Comparison of ENCODE assay signal across 25 cellular contexts in genomic region chr4:54282837-54283236, GRCh38. TPM values are rescaled to one million over a fixed set of nuclear protein-coding genes. Genes with fewer than 3 reads are reported as not detected.
DNase-seq lines count a peak whose midpoint lies in the region; ATAC-seq and TF ChIP-seq lines count a peak whose summit lies in the region.
"Had no signal": no experiment of that assay in that cellular context is flagged by ENCODE, and none has a peak within 500 bp of the region (broad histone marks: within the 10 kb centered on the region; RNA-seq: fewer than 3 reads in every experiment).

No MANE protein-coding gene starts in this region.

- CTCF ChIA-PET in CD4-positive, alpha-beta memory T cell (lab: Charles Lee; ENCODE audit: partially characterized antibody): no interaction called here

- H3K36me3 ChIP-seq in GM23248 (ENCODE audit: low read depth): peaks cover 82% of the 10 kb centered on the region
- peaks cover 87% of the 10 kb centered on the region for H3K36me3 ChIP-seq in adipocyte (ENCODE audit: control insufficient read depth, insufficient read depth, low read length, severe bottlenecking)
- H3K36me3 ChIP-seq in stomach: peaks cover 0 to 14% (median 4%) of the 10 kb centered on the region in 4 donors
- H3K36me3 ChIP-seq in CD4-positive, alpha-beta memory T cell (ENCODE audit: insufficient read depth, low read length): no peaks in the 10 kb centered on the region
- H3K36me3 ChIP-seq: BLaER1 had no signal

- POLR2A ChIA-PET in CD4-positive, alpha-beta memory T cell (lab: Charles Lee; ENCODE audit: partially characterized antibody): no interaction called here

- H3K27me3 ChIP-seq in GM23248 (replicated peaks; ENCODE audit: insufficient read depth) (no peaks in the 10 kb centered on the region), adipocyte (replicated peaks; ENCODE audit: control insufficient read depth, insufficient read depth, low read length) (no peaks in the 10 kb centered on the region), stomach (no peaks in the 10 kb centered on the region)
- no peaks in the 10 kb centered on the region for H3K27me3 ChIP-seq in CD4-positive, alpha-beta memory T cell (ENCODE audit: insufficient read depth, low read length)
- H3K27me3 ChIP-seq: BLaER1, SJSA1 had no signal

- no peak overlapping the region for H2AFZ ChIP-seq in GM23248
- H2AFZ ChIP-seq: GM23338 had no signal

- DNase-seq in GM23248 (no peak), adipocyte (ENCODE audit: low read depth) (no peak), myocyte (ENCODE audit: low read depth) (peak; percentile 92), stomach (no peak), NCI-H1092 treated with DMSO at 0.1 percent for 48 hours (lab: John Stamatoyannopoulos, UW) (no peak)
- no peak for DNase-seq in CD4-positive, alpha-beta memory T cell
- DNase-seq: CD4-positive, alpha-beta T cell; DMS 273 treated with DMSO at 0.1 percent for 48 hours; DMS79; EL; GDM1; H9; KBM-7; NCI-H1092; NCI-H1436 treated with DMSO at 0.1 percent for 48 hours; NCI-H187 treated with DMSO at 0.1 percent for 48 hours; NCI-H2107; NCI-H524; NCI-H774 had no signal

- no peak for TF ChIP-seq EP300 in stomach (IDR thresholded peaks at IDR 0.05)

- peaks cover 80% of the 10 kb centered on the region for H3F3A ChIP-seq in GM23248 (ENCODE audit: insufficient read depth)

- peaks cover 0 to 1% of the 10 kb centered on the region in 2 donors for H3K36me3 Mint-ChIP-seq in CD4-positive, alpha-beta memory T cell

- intact Hi-C loops in stomach (cut with DNase I; ENCODE audit: low total_unique reads): no loop called here
- intact Hi-C loops in CD4-positive, alpha-beta memory T cell (cut with micrococcal nuclease): no loop called here

- TF ChIP-seq POLR2A in stomach (IDR thresholded peaks at IDR 0.05): no peak

- H3K4me1 Mint-ChIP-seq in CD4-positive, alpha-beta memory T cell: no peaks in the 10 kb centered on the region

- H3K4me3 Mint-ChIP-seq in CD4-positive, alpha-beta memory T cell: no peak overlapping the region
- H3K4me3 Mint-ChIP-seq: CD4-positive, alpha-beta T cell; GM23338; H9 had no signal

- ATAC-seq in HG02571 (IDR thresholded peaks at IDR 0.05; ENCODE audit: unreplicated experiment): no peak
- ATAC-seq: GM12878, GM23338, Right ventricle myocardium inferior had no signal

- no peaks in the 10 kb centered on the region for H3K9me3 ChIP-seq in GM23248 (ENCODE audit: low read depth)
- no peaks in the 10 kb centered on the region for H3K9me3 ChIP-seq in adipocyte (ENCODE audit: control insufficient read depth, low read length)
- peaks cover 0 to 15% (median 11%) of the 10 kb centered on the region in 4 donors for H3K9me3 ChIP-seq in stomach
- H3K9me3 ChIP-seq in CD4-positive, alpha-beta memory T cell (ENCODE audit: control insufficient read depth in 1 of 2, low read length in 2 of 2): no peaks in the 10 kb centered on the region

- peaks cover 69% of the 10 kb centered on the region for H3K79me2 ChIP-seq in GM23248 (ENCODE audit: insufficient read depth)

- H3K27me3 Mint-ChIP-seq in CD4-positive, alpha-beta memory T cell: peaks cover 0 to 4% of the 10 kb centered on the region in 2 donors

- H3K4me3 ChIP-seq in GM23248 (no peak overlapping the region), adipocyte (ENCODE audit: low read length) (no peak overlapping the region), stomach (no peak overlapping the region)
- H3K4me3 ChIP-seq in CD4-positive, alpha-beta memory T cell (ENCODE audit: low read length in 2 of 2): no peak overlapping the region
- H3K4me3 ChIP-seq: BLaER1, GM12878, GM23338, SJSA1 had no signal

- H4K20me1 ChIP-seq in GM23248 (ENCODE audit: insufficient read depth): no peaks in the 10 kb centered on the region
- H4K20me1 ChIP-seq: BLaER1 had no signal

- peak overlapping the region; percentile 94 for H3K27ac ChIP-seq in GM23248
- peak overlapping the region in 4 of 5 donors; percentile 36 to 91 (median 78) for H3K27ac ChIP-seq in stomach
- no peak overlapping the region for H3K27ac ChIP-seq in CD4-positive, alpha-beta memory T cell (ENCODE audit: low read depth, low read length)
- H3K27ac ChIP-seq: BLaER1, SJSA1 had no signal

- TF ChIP-seq CTCF in stomach (IDR thresholded peaks at IDR 0.05): no peak

- in situ Hi-C loops in GM23248 (cut with MboI): no loop called here

- H3K4me1 ChIP-seq in GM23248 (ENCODE audit: insufficient read depth): peaks cover 35% of the 10 kb centered on the region
- peaks cover 45% of the 10 kb centered on the region for H3K4me1 ChIP-seq in adipocyte (ENCODE audit: control insufficient read depth, insufficient read depth, low read length)
- peaks cover 17 to 35% (median 26%) of the 10 kb centered on the region in 4 donors for H3K4me1 ChIP-seq in stomach
- no peaks in the 10 kb centered on the region for H3K4me1 ChIP-seq in CD4-positive, alpha-beta memory T cell (ENCODE audit: insufficient read depth, low read length)
- H3K4me1 ChIP-seq: BLaER1 had no signal

- H3K9ac ChIP-seq in GM23248 (no peak overlapping the region), adipocyte (ENCODE audit: low read length) (peak overlapping the region; percentile 68)
- H3K9ac ChIP-seq: BLaER1 had no signal

- WGBS in GM23248 (ENCODE audit: low coverage in 1 of 2, low lambda C conversion rate in 2 of 2, missing lambda C conversion rate in 2 of 2), 2 experiments: 97 to 98% methylated on average over 4 of the region's 4 CpGs
- 66 to 78% (median 70%) methylated on average over 3 to 4 of the region's 4 CpGs for WGBS in stomach, 5 donors

- no peak overlapping the region for H3K4me2 ChIP-seq in GM23248 (ENCODE audit: unreplicated experiment)
- H3K4me2 ChIP-seq: BLaER1, GM23338 had no signal

- H3K9me3 Mint-ChIP-seq in CD4-positive, alpha-beta memory T cell: peaks cover 5 to 32% (median 18%) of the 10 kb centered on the region in 8 donors

- no peaks in the 10 kb centered on the region for H3K9me2 ChIP-seq in GM23248 (ENCODE audit: insufficient read depth)

- no peak overlapping the region for H3K27ac Mint-ChIP-seq in CD4-positive, alpha-beta memory T cell
- H3K27ac Mint-ChIP-seq: CD4-positive, alpha-beta T cell; GM23338; H9 had no signal

RNA-seq across cellular contexts. Expression of gene PDGFRA, which starts 53.7 kb away (rescaled TPM):
- total RNA-seq in GM23248 (2014; rRNA removed; shearing (Covaris generic)): 225 and 275 TPM in 2 replicates
- 107 and 109 TPM in 2 replicates for polyA plus RNA-seq in GM23248 (2016; fragmentation: Nextera tagmentation; extraction: Ambion mirVana)
- total RNA-seq in myocyte: 2.1 and 4.3 TPM in 2 replicates
- 0.96 TPM for polyA plus RNA-seq in myocyte (2012)
- 100 to 1,000 TPM in 2 of 5 donors, 10 to 100 TPM in 3; 44.6 to 371 (median 84.0) TPM for total RNA-seq in stomach
- polyA plus RNA-seq in stomach: 10 to 100 TPM in 2 of 3 donors, 1 to 10 TPM in 1; 8.2 to 32.1 (median 19.3) TPM
- total RNA-seq in CD4-positive, alpha-beta memory T cell: not detected
- not detected for polyA plus RNA-seq in CD4-positive, alpha-beta memory T cell
- total RNA-seq: CD4-positive, alpha-beta T cell had no signal
